ENCODE assay signal across 7 cellular contexts in the genomic region with DNA sequence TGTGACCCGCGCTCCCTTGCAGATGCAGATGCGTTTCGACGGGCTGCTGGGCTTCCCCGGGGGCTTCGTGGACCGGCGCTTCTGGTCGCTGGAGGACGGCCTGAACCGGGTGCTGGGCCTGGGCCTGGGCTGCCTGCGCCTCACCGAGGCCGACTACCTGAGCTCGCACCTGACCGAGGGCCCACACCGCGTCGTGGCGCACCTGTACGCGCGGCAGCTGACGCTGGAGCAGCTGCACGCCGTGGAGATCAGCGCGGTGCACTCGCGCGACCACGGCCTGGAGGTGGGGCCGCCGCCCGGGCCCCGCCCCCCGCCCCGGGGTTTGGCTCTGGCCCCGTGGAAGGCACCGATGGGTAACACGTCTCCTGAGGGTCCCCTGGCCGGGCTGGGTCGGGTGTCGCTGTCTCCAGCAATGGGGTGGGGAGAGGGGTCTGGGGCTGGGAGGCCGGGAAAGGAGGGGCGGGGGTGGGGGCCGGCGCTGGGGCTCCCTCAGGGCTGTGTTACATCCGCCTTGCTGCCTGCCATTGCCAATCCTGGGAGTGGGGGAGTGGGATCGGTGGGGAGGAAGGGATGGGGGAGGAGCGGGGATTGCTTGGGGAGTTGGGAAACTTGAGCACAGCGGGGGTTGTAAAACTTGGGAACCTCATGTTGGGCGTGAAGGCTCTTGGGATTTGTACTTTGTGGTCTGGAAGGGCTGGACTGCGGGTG. TPM values are rescaled to one million over a fixed set of nuclear protein-coding genes. Genes with fewer than 3 reads are reported as not detected.
A peak's percentile ranks its signal among the peaks of the same experiment; 100 is the strongest.
DNase-seq lines count a peak whose midpoint lies in the region; ATAC-seq, FAIRE-seq and TF ChIP-seq lines count a peak whose summit lies in the region.

No MANE protein-coding gene starts in this region.

- H3K36me3 Mint-ChIP-seq in activated B cell treated with CpG ODN at 0.5 μM for 24 hours (ENCODE audit: low read depth): peaks cover 24% of the 10 kb centered on the region
- peaks cover 23 to 27% of the 10 kb centered on the region in 2 donors for H3K36me3 Mint-ChIP-seq in stimulated activated naive B cell treated with anti-CD40 and anti-IgM and Interleukin-4, amounts not matched to agents 10 μg/mL and 1 μg/mL and 100 μg/mL, for 72 hours

- H3K36me3 ChIP-seq in liver (ENCODE audit: control insufficient read depth in 4 of 4, insufficient read depth in 3 of 4, low read depth in 1 of 4, low read length in 3 of 4): peaks cover 7 to 32% (median 8%) of the 10 kb centered on the region in 4 donors

- H3K9ac ChIP-seq in liver (ENCODE audit: low read depth in 1 of 2, low read length in 2 of 2): peak overlapping the region in 1 of 2 donors; percentile 32

- H3K9me3 ChIP-seq in liver (ENCODE audit: control insufficient read depth in 4 of 4, low read length in 3 of 4): no peaks in the 10 kb centered on the region

- H3K4me3 Mint-ChIP-seq in activated B cell treated with CpG ODN at 0.5 μM for 24 hours: peak overlapping the region; percentile 76
- H3K4me3 Mint-ChIP-seq in stimulated activated naive B cell treated with anti-CD40 and anti-IgM and Interleukin-4, amounts not matched to agents 10 μg/mL and 1 μg/mL and 100 μg/mL, for 72 hours: peak overlapping the region; percentile 79 to 90

- H3K27me3 Mint-ChIP-seq in activated B cell treated with CpG ODN at 0.5 μM for 24 hours: no peaks in the 10 kb centered on the region
- H3K27me3 Mint-ChIP-seq in stimulated activated naive B cell treated with anti-CD40 and anti-IgM and Interleukin-4, amounts not matched to agents 10 μg/mL and 1 μg/mL and 100 μg/mL, for 72 hours: no peaks in the 10 kb centered on the region

- H3K4me1 ChIP-seq in liver (ENCODE audit: control insufficient read depth in 4 of 4, insufficient read depth in 4 of 4, low read length in 3 of 4): peaks cover 10 to 51% (median 34%) of the 10 kb centered on the region in 4 donors

- H3K9me3 Mint-ChIP-seq in activated B cell treated with CpG ODN at 0.5 μM for 24 hours: no peaks in the 10 kb centered on the region
- no peaks in the 10 kb centered on the region for H3K9me3 Mint-ChIP-seq in stimulated activated naive B cell treated with anti-CD40 and anti-IgM and Interleukin-4, amounts not matched to agents 10 μg/mL and 1 μg/mL and 100 μg/mL, for 72 hours

- POLR2A ChIA-PET in activated B cell treated with CpG ODN at 0.5 μM for 24 hours (lab: Charles Lee): interaction anchor here (0.6 to 2.2 kb wide), 6 partner anchors 40 to 190 kb away, joined by 3 to 27 read pairs (median 6); partner anchors contain the start of genes ANKS3, DNAAF8 and ROGDI

- peaks cover 9% of the 10 kb centered on the region for H3K4me1 Mint-ChIP-seq in activated B cell treated with CpG ODN at 0.5 μM for 24 hours
- H3K4me1 Mint-ChIP-seq in stimulated activated naive B cell treated with anti-CD40 and anti-IgM and Interleukin-4, amounts not matched to agents 10 μg/mL and 1 μg/mL and 100 μg/mL, for 72 hours: peaks cover 20 to 41% of the 10 kb centered on the region in 2 donors

- H3K4me3 ChIP-seq in liver (ENCODE audit: low read depth in 1 of 3, low read length in 3 of 3): peak overlapping the region; percentile 80 to 94 (median 94)

- FAIRE-seq in GM18507 (lab: Jason Lieb, UNC): peak; percentile 9

- H3K27me3 ChIP-seq in liver (ENCODE audit: control insufficient read depth in 4 of 4, insufficient read depth in 4 of 4, low read length in 3 of 4): no peaks in the 10 kb centered on the region

- intact Hi-C loops in activated B cell treated with CpG ODN at 0.5 μM for 24 hours (cut with micrococcal nuclease): loop anchor here (1.0 to 5.0 kb wide), 9 partner anchors 40 to 423 kb away; partner anchors contain the start of genes ANKS3, CORO7, DNAAF8 and EEF2KMT

- CTCF ChIA-PET in activated B cell treated with CpG ODN at 0.5 μM for 24 hours (lab: Charles Lee): interaction anchor here (1.0 kb wide), 2 partner anchors 78 to 108 kb away, joined by 3 read pairs; no protein-coding TSS in a partner anchor

- ATAC-seq in HG03354 (IDR thresholded peaks at IDR 0.05; ENCODE audit: poor library complexity, severe bottlenecking, unreplicated experiment) (peak; percentile 14), activated B cell treated with CpG ODN at 0.5 μM for 24 hours (ENCODE audit: low read depth) (peak; percentile 14)
- ATAC-seq in stimulated activated naive B cell treated with anti-CD40 and anti-IgM and Interleukin-4, amounts not matched to agents 10 μg/mL and 1 μg/mL and 100 μg/mL, for 72 hours (replicated peaks): peak; percentile 48 to 58

- 4% methylated on average over 55 of the region's 55 CpGs for WGBS in liver

- peak overlapping the region; percentile 46 for H3K27ac Mint-ChIP-seq in activated B cell treated with CpG ODN at 0.5 μM for 24 hours
- peak overlapping the region; percentile 83 for H3K27ac Mint-ChIP-seq in stimulated activated naive B cell treated with anti-CD40 and anti-IgM and Interleukin-4, amounts not matched to agents 10 μg/mL and 1 μg/mL and 100 μg/mL, for 72 hours

- TF ChIP-seq CTCF in activated B cell treated with CpG ODN at 0.5 μM for 24 hours (IDR thresholded peaks at IDR 0.05) (no peak), liver (IDR thresholded peaks at IDR 0.05; ENCODE audit: low read depth, low read length, missing input control) (no peak)

- H3K27ac ChIP-seq in liver (ENCODE audit: low read depth in 1 of 2, low read length in 2 of 2): peak overlapping the region; percentile 77 to 85

- no peak for TF ChIP-seq RAD21 in liver (IDR thresholded peaks at IDR 0.05)

- DNase-seq in GM18507 (ENCODE audit: extremely low spot score, insufficient read length, low read depth) (peak; percentile 50), activated B cell treated with CpG ODN at 0.5 μM for 24 hours (peak; percentile 38), dermis blood vessel endothelial cell (peak; percentile 31), SW 1271 (lab: John Stamatoyannopoulos, UW) (no peak)
- DNase-seq in stimulated activated naive B cell treated with anti-CD40 and anti-IgM and Interleukin-4, amounts not matched to agents 10 μg/mL and 1 μg/mL and 100 μg/mL, for 72 hours: peak; percentile 32

TF ChIP-seq in liver, 16 proteins besides CTCF, POLR2A, EP300 and RAD21:
- TF ChIP-seq TAF1 (conservative IDR thresholded peaks at IDR 0.05) (no peak), YY1 (IDR thresholded peaks at IDR 0.05) (no peak), GABPA (IDR thresholded peaks at IDR 0.05 in 1 of 2, conservative IDR thresholded peaks at IDR 0.05 in 1 of 2) (no peak), HNF4A (conservative IDR thresholded peaks at IDR 0.05) (no peak), JUND (IDR thresholded peaks at IDR 0.05) (no peak), SP1 (IDR thresholded peaks at IDR 0.05) (no peak)
- TF ChIP-seq, protein P1, sequence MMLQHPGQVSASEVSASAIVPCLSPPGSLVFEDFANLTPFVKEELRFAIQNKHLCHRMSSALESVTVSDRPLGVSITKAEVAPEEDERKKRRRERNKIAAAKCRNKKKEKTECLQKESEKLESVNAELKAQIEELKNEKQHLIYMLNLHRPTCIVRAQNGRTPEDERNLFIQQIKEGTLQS (IDR thresholded peaks at IDR 0.05): no peak

RNA-seq across cellular contexts. Expression of gene NUDT16L1, which starts 0.7 kb away (rescaled TPM):
- 32.0 and 32.9 TPM in 2 replicates for total RNA-seq in activated B cell treated with CpG ODN at 0.5 μM for 24 hours
- 34.4 and 39.0 TPM in 2 replicates for total RNA-seq in dermis blood vessel endothelial cell
- total RNA-seq in liver: 10 to 100 TPM; 22.4 to 40.3 TPM
- polyA plus RNA-seq in liver: 10 to 100 TPM; 32.3 to 43.4 TPM

RNA-seq across cellular contexts. Expression of gene ANKS3, which starts 40.0 kb away (rescaled TPM):
- total RNA-seq in activated B cell treated with CpG ODN at 0.5 μM for 24 hours (17.9 and 21.9 TPM in 2 replicates), dermis blood vessel endothelial cell (14.8 and 29.3 TPM in 2 replicates), liver (10 to 100 TPM in 1 of 2 donors, 1 to 10 TPM in 1; 4.1 to 14.0 TPM)
- polyA plus RNA-seq in liver: 1 to 10 TPM; 4.0 to 5.3 TPM

RNA-seq across cellular contexts. Expression of gene DNAAF8, which starts 40.2 kb away (rescaled TPM):
- total RNA-seq in activated B cell treated with CpG ODN at 0.5 μM for 24 hours (0.29 and 0.31 TPM in 2 replicates), dermis blood vessel endothelial cell (0.70 and 1.7 TPM in 2 replicates), liver (under 1 TPM; 0.42 to 0.70 TPM)
- under 1 TPM; 0.33 to 0.75 TPM for polyA plus RNA-seq in liver

Comparison
In these comparisons a context has a peak if more than half of its experiments do, and no peak if none do; other contexts are left out.
1. DNase-seq: peak in GM18507 (single experiment), activated B cell treated with CpG ODN at 0.5 μM for 24 hours (single experiment), dermis blood vessel endothelial cell (single experiment) and stimulated activated naive B cell treated with anti-CD40 and anti-IgM and Interleukin-4, amounts not matched to agents 10 μg/mL and 1 μg/mL and 100 μg/mL, for 72 hours (single experiment); none in SW 1271 (0 of 2).
2. Peak in every context shown above with its lines, with median percentiles within 50 percentile points of each other: ATAC-seq.